10 cellular contexts compared by ENCODE assay signal in the genomic region with DNA sequence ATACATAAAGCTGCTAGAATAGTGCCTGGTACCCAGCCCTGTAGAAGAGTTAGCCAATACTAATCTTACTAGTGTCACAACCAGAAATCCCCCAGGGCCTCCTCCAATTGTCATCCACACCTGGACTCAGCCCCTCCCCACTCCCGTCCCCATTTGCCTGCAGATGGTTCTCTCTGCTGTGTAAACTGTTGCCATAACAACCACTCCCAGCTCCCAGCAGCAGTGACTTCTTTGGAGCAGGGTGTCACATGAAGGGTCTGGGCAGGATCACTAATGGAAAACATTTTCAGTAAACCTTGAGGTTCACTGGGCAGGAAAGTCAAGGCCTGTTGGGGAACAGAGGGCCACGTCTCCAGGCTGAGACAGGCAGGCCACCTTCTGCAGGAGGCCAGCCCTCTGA.
DNase-seq lines count a peak whose midpoint lies in the region; ATAC-seq, FAIRE-seq and TF ChIP-seq lines count a peak whose summit lies in the region.
"Had no signal": no experiment of that assay in that cellular context is flagged by ENCODE, and none has a peak within 500 bp of the region (broad histone marks: within the 10 kb centered on the region; RNA-seq: fewer than 3 reads in every experiment).

No MANE protein-coding gene starts in this region.

- no peak overlapping the region for H3K4me2 ChIP-seq in endothelial cell of umbilical vein (ENCODE audit: insufficient read depth, low read length)

- no peak overlapping the region for H3K27ac Mint-ChIP-seq in CD14-positive monocyte
- H3K27ac Mint-ChIP-seq in activated naive CD4-positive, alpha-beta T cell treated with anti-CD3 and anti-CD28 coated beads, Interleukin-2, amount 50 U/mL, for 72 hours, result no peak overlapping the region
- H3K27ac Mint-ChIP-seq: stimulated activated naive CD8-positive, alpha-beta T cell treated with anti-CD3 and anti-CD28 coated beads, Interleukin-15, Interleukin-2, amounts not matched to agents 100 ng/mL and 50 ng/mL, for 24 hours had no signal

- peaks cover 0 to 2% (median 0%) of the 10 kb centered on the region in 3 donors for H3K27me3 Mint-ChIP-seq in CD14-positive monocyte (ENCODE audit: low read depth in 3 of 3)
- H3K27me3 Mint-ChIP-seq: stimulated activated naive CD8-positive, alpha-beta T cell treated with anti-CD3 and anti-CD28 coated beads, Interleukin-15, Interleukin-2, amounts not matched to agents 100 ng/mL and 50 ng/mL, for 24 hours had no signal

- BruUV-seq in endothelial cell of umbilical vein (replicated peaks; lab: Mats Ljungman, UMichigan), result no TSS peak

- no peak overlapping the region for H3K4me3 Mint-ChIP-seq in CD14-positive monocyte
- H3K4me3 Mint-ChIP-seq: nephron; stimulated activated naive CD8-positive, alpha-beta T cell treated with anti-CD3 and anti-CD28 coated beads, Interleukin-15, Interleukin-2, amounts not matched to agents 100 ng/mL and 50 ng/mL, for 24 hours had no signal

- ATAC-seq in activated naive CD4-positive, alpha-beta T cell treated with anti-CD3 and anti-CD28 coated beads, Interleukin-2, amount 50 U/mL, for 72 hours, result no peak

- H3K4me1 ChIP-seq in endothelial cell of umbilical vein (ENCODE audit: control insufficient read depth, extremely low read depth, insufficient read depth, low read length), result no peaks in the 10 kb centered on the region

- H3K9me3 ChIP-seq in endothelial cell of umbilical vein (replicated peaks; ENCODE audit: control insufficient read depth, insufficient read depth, low read length), result no peaks in the 10 kb centered on the region

- H3K36me3 ChIP-seq in endothelial cell of umbilical vein (ENCODE audit: control insufficient read depth in 2 of 2, extremely low read depth in 1 of 2, insufficient read depth in 2 of 2, low read length in 2 of 2), result peaks cover 0 to under 1% of the 10 kb centered on the region in 2 experiments

- H3K9ac ChIP-seq in endothelial cell of umbilical vein (replicated peaks; ENCODE audit: extremely low read depth, insufficient read depth, low read length), result no peak overlapping the region

- no peaks in the 10 kb centered on the region for H3K9me1 ChIP-seq in endothelial cell of umbilical vein (replicated peaks; ENCODE audit: control insufficient read depth, extremely low read depth, insufficient read depth, low read length)

- TF ChIP-seq POLR2A in endothelial cell of umbilical vein (IDR thresholded peaks at IDR 0.05; ENCODE audit: low read depth, low read length), result no peak

- no peak overlapping the region for H3K27ac ChIP-seq in endothelial cell of umbilical vein (ENCODE audit: insufficient read depth, low read depth, low read length)

- peaks cover 19% of the 10 kb centered on the region for H3K79me2 ChIP-seq in endothelial cell of umbilical vein (ENCODE audit: control insufficient read depth, insufficient read depth, low read length)

- H4K20me1 ChIP-seq in endothelial cell of umbilical vein (replicated peaks; ENCODE audit: control insufficient read depth, extremely low read depth, insufficient read depth, low read length), result peaks cover 4% of the 10 kb centered on the region

- no peak overlapping the region for H2AFZ ChIP-seq in endothelial cell of umbilical vein (ENCODE audit: low read depth, low read length)

- no peaks in the 10 kb centered on the region for H3K36me3 Mint-ChIP-seq in CD14-positive monocyte
- H3K36me3 Mint-ChIP-seq in activated naive CD4-positive, alpha-beta T cell treated with anti-CD3 and anti-CD28 coated beads, Interleukin-2, amount 50 U/mL, for 72 hours, result no peaks in the 10 kb centered on the region

- H3K9me3 Mint-ChIP-seq in CD14-positive monocyte, result peaks cover 0 to 5% (median 0%) of the 10 kb centered on the region in 7 donors
- H3K9me3 Mint-ChIP-seq in activated naive CD4-positive, alpha-beta T cell treated with anti-CD3 and anti-CD28 coated beads, Interleukin-2, amount 50 U/mL, for 72 hours, result peaks cover 0 to 4% of the 10 kb centered on the region in 2 donors

- DNase-seq in GF-D8 (lab: John Stamatoyannopoulos, UW), result peak; percentile 42
- peak; percentile 98 for DNase-seq in NCI-H345 (lab: John Stamatoyannopoulos, UW)
- no peak for DNase-seq in endothelial cell of umbilical vein (ENCODE audit: low read depth, low spot score)
- DNase-seq in renal cortical epithelial cell (ENCODE audit: low read depth), result peak; percentile 73
- no peak for DNase-seq in superior temporal gyrus (ENCODE audit: extremely low spot score)
- no peak for DNase-seq in CD14-positive monocyte (ENCODE audit: low spot score)
- no peak for DNase-seq in activated naive CD4-positive, alpha-beta T cell treated with anti-CD3 and anti-CD28 coated beads, Interleukin-2, amount 50 U/mL, for 72 hours (ENCODE audit: low spot score in 2 of 2)
- no peak for DNase-seq in ureter (ENCODE audit: low spot score)

- POLR2A ChIA-PET in endothelial cell of umbilical vein (lab: Charles Lee), result no interaction called here

- H3K27me3 ChIP-seq in endothelial cell of umbilical vein (ENCODE audit: control insufficient read depth in 2 of 2, insufficient read depth in 2 of 2, low read length in 2 of 2), result no peaks in the 10 kb centered on the region

- intact Hi-C loops in endothelial cell of umbilical vein (cut with micrococcal nuclease), result loop anchor here (5.0 kb wide), 1 partner anchor 66 kb away; no protein-coding TSS in a partner anchor
- intact Hi-C loops in CD14-positive monocyte (cut with micrococcal nuclease), result no loop called here

- peaks cover 5% of the 10 kb centered on the region for H3K4me1 Mint-ChIP-seq in CD14-positive monocyte

- FAIRE-seq in endothelial cell of umbilical vein (lab: Jason Lieb, UNC), result peak; percentile 8

- dilution Hi-C loops in endothelial cell of umbilical vein (cut with MboI; ENCODE audit: extremely low pct_ligation_motif_present, low sequenced_read_pairs), result loop anchor here (25.0 kb wide), 1 partner anchor 141 kb away; no protein-coding TSS in a partner anchor

- no peak for TF ChIP-seq CTCF in endothelial cell of umbilical vein (IDR thresholded peaks at IDR 0.05; ENCODE audit: extremely low read depth in 1 of 2, insufficient read depth in 1 of 2, low read depth in 1 of 2, low read length in 2 of 2)
- TF ChIP-seq CTCF in CD14-positive monocyte (IDR thresholded peaks at IDR 0.05), result no peak

- no peak overlapping the region for H3K4me3 ChIP-seq in endothelial cell of umbilical vein (replicated peaks in 1 of 3; ENCODE audit: insufficient read depth in 1 of 3, low read depth in 1 of 3, low read length in 3 of 3)

- CTCF ChIA-PET in endothelial cell of umbilical vein (lab: Charles Lee), result interaction anchor here (0.8 to 20.5 kb wide), 16 partner anchors 13 to 268 kb away, joined by 3 to 970 read pairs (median 3); no protein-coding TSS in a partner anchor

TF ChIP-seq in endothelial cell of umbilical vein, 7 proteins besides CTCF, POLR2A, EP300 and RAD21:
- TF ChIP-seq JUN (IDR thresholded peaks at IDR 0.05; ENCODE audit: borderline replicate concordance, insufficient read depth, insufficient read length, low read depth), result no peak

Comparison
In these comparisons a context has a peak if more than half of its experiments do, and no peak if none do; other contexts are left out.
1. DNase-seq: peak in GF-D8 (single experiment), NCI-H345 (single experiment) and renal cortical epithelial cell (single experiment); none in endothelial cell of umbilical vein (single experiment), superior temporal gyrus (single experiment), CD14-positive monocyte (single experiment), activated naive CD4-positive, alpha-beta T cell treated with anti-CD3 and anti-CD28 coated beads, Interleukin-2, amount 50 U/mL, for 72 hours (0 of 2) and ureter (single experiment).